In the genomic region with DNA sequence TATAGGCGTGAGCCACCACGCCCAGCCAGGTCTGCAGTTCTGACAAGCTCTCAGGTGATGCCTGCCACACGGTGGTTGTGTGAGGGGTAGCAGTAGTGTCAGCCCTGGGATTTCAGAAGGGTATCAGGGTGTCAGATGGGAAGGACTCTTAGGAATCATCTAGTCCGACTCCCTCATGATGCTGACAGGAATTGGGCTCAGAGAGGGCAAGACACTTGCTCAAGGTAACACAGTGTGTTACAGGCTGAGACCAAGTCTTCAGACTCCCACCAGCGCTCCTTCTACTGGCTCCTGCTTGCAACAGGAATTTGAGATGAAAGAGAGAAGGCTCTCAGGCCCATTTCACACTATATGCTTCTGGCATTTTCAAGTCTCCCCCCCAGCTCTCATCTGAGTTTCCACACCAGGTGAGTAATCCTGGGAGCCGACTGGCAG, we compare ENCODE assay signal across 13 cellular contexts. TPM values are rescaled to one million over a fixed set of nuclear protein-coding genes. Genes with fewer than 3 reads are reported as not detected.
DNase-seq lines count a peak whose midpoint lies in the region; ATAC-seq and TF ChIP-seq lines count a peak whose summit lies in the region.
"Had no signal": no experiment of that assay in that cellular context is flagged by ENCODE, and none has a peak within 500 bp of the region (broad histone marks: within the 10 kb centered on the region; RNA-seq: fewer than 3 reads in every experiment).

No MANE protein-coding gene starts in this region.

- peak; percentile 72 for TF ChIP-seq RAD21 in HCT116 (IDR thresholded peaks at IDR 0.05; ENCODE audit: low read depth)

- H3K9me2 ChIP-seq in HCT116 (ENCODE audit: insufficient read depth), result no peaks in the 10 kb centered on the region

- CTCF ChIA-PET in HCT116 (lab: Charles Lee) (interaction anchor here (0.5 to 1.5 kb wide), 3 partner anchors 26 to 193 kb away, joined by 3 to 4 read pairs (median 4); no protein-coding TSS in a partner anchor), RWPE1 (lab: Yijun Ruan, JAX) (interaction anchor here (0.7 to 0.9 kb wide), 2 partner anchors 25 to 512 kb away, joined by 4 to 5 read pairs; no protein-coding TSS in a partner anchor)

- peak; percentile 85 for ATAC-seq in HCT116
- no peak for ATAC-seq in left colon
- ATAC-seq in stimulated activated naive B cell treated with anti-CD40 and anti-IgM and Interleukin-4, amounts not matched to agents 10 μg/mL and 1 μg/mL and 100 μg/mL, for 72 hours (replicated peaks), result no peak
- no peak for ATAC-seq in GM18511 (IDR thresholded peaks at IDR 0.05; ENCODE audit: unreplicated experiment)

- H3K9me3 Mint-ChIP-seq in stimulated activated naive B cell treated with anti-CD40 and anti-IgM and Interleukin-4, amounts not matched to agents 10 μg/mL and 1 μg/mL and 100 μg/mL, for 72 hours, result no peaks in the 10 kb centered on the region
- H3K9me3 Mint-ChIP-seq: naive thymus-derived CD8-positive, alpha-beta T cell had no signal

- H3K4me3 ChIP-seq in HCT116 (replicated peaks in 1 of 2; ENCODE audit: low read depth in 1 of 2, low read length in 2 of 2) (no peak overlapping the region), HAP-1 (no peak overlapping the region)

- H3K9ac ChIP-seq in HCT116 (ENCODE audit: low read length), result no peak overlapping the region

- H3K27ac ChIP-seq in HCT116 (ENCODE audit: low read depth, low read length) (no peak overlapping the region), RWPE1 (no peak overlapping the region)

- no peak overlapping the region for H3K27ac Mint-ChIP-seq in stimulated activated naive B cell treated with anti-CD40 and anti-IgM and Interleukin-4, amounts not matched to agents 10 μg/mL and 1 μg/mL and 100 μg/mL, for 72 hours

- intact Hi-C loops in HCT116 (cut with micrococcal nuclease), result loop anchor here (1.0 to 10.0 kb wide), 2 partner anchors 234 to 324 kb away; partner anchors contain the start of gene E2F2
- intact Hi-C loops in left colon (cut with DNase I, micrococcal nuclease), result no loop called here

- H3K9me3 ChIP-seq in HCT116 (ENCODE audit: control insufficient read depth in 1 of 2, insufficient read depth in 1 of 2, low read depth in 1 of 2, low read length in 2 of 2) (no peaks in the 10 kb centered on the region), HAP-1 (no peaks in the 10 kb centered on the region)

- no TSS peak for BruUV-seq in HCT116 (replicated peaks; lab: Mats Ljungman, UMichigan)

- peaks cover 49 to 54% of the 10 kb centered on the region in 2 donors for H3K27me3 Mint-ChIP-seq in stimulated activated naive B cell treated with anti-CD40 and anti-IgM and Interleukin-4, amounts not matched to agents 10 μg/mL and 1 μg/mL and 100 μg/mL, for 72 hours

- H3K79me2 ChIP-seq in HCT116 (ENCODE audit: insufficient read depth, low read length), result no peaks in the 10 kb centered on the region

- no peak for TF ChIP-seq POLR2A in HCT116 (IDR thresholded peaks at IDR 0.05; ENCODE audit: borderline replicate concordance, extremely low read depth, insufficient read depth, insufficient read length)

- DNase-seq in EH (ENCODE audit: low read depth) (peak; percentile 15), HCT116 (ENCODE audit: low read depth, low spot score) (peak; percentile 42), RWPE1 (ENCODE audit: low spot score) (peak; percentile 34), iPS DF 19.7 (ENCODE audit: low read depth, low spot score) (peak; percentile 57), left colon (no peak), HAP-1 (ENCODE audit: low spot score in 2 of 2) (no peak)
- no peak for DNase-seq in stimulated activated naive B cell treated with anti-CD40 and anti-IgM and Interleukin-4, amounts not matched to agents 10 μg/mL and 1 μg/mL and 100 μg/mL, for 72 hours
- DNase-seq: amygdala; COR-L47; naive thymus-derived CD8-positive, alpha-beta T cell; NCI-H510A treated with DMSO at 0.1 percent for 48 hours had no signal

- RAD21 ChIA-PET in HCT116 (lab: Charles Lee; ENCODE audit: low non-redundant PET in 1 of 2, low total read pairs in 2 of 2, uncharacterized antibody in 2 of 2, unreplicated experiment in 2 of 2), result interaction anchor here in 1 of 2 experiments (0.5 to 1.0 kb wide), 2 partner anchors 229 to 234 kb away, joined by 3 to 4 read pairs; no protein-coding TSS in a partner anchor

- in situ Hi-C loops in HAP-1 (cut with MboI; ENCODE audit: low sequenced_read_pairs), result no loop called here

- no peaks in the 10 kb centered on the region for H4K20me1 ChIP-seq in HCT116 (ENCODE audit: insufficient read depth)

- no peaks in the 10 kb centered on the region for H3K36me3 Mint-ChIP-seq in stimulated activated naive B cell treated with anti-CD40 and anti-IgM and Interleukin-4, amounts not matched to agents 10 μg/mL and 1 μg/mL and 100 μg/mL, for 72 hours

- TF ChIP-seq CTCF in HCT116 (IDR thresholded peaks at IDR 0.05 in 2 of 3, conservative IDR thresholded peaks at IDR 0.05 in 1 of 3; ENCODE audit: borderline replicate concordance in 1 of 3, insufficient read depth in 1 of 3, low read depth in 2 of 3, low read length in 2 of 3), result peak; percentile 39 to 59 (median 53); a peak in 5 of 6 replicates
- no peak for TF ChIP-seq CTCF in RWPE1 (conservative IDR thresholded peaks at IDR 0.05; ENCODE audit: low read depth)

- no peaks in the 10 kb centered on the region for H3K36me3 ChIP-seq in HCT116 (ENCODE audit: control insufficient read depth in 1 of 2, insufficient read depth in 2 of 2, low read length in 2 of 2)
- no peaks in the 10 kb centered on the region for H3K36me3 ChIP-seq in HAP-1 (replicated peaks)

- no peak overlapping the region for H2AFZ ChIP-seq in HCT116 (ENCODE audit: low read depth, low read length, poor library complexity, severe bottlenecking)

- peaks cover 12 to 39% of the 10 kb centered on the region in 2 experiments for H3K4me1 ChIP-seq in HCT116 (ENCODE audit: control insufficient read depth in 1 of 2, insufficient read depth in 2 of 2, low read length in 2 of 2)
- H3K4me1 ChIP-seq in HAP-1, result no peaks in the 10 kb centered on the region

- peak overlapping the region; percentile 20; the same call in 1 of the 2 replicates for H3K4me2 ChIP-seq in HCT116 (ENCODE audit: low read length)

- H3K27me3 ChIP-seq in HCT116 (ENCODE audit: insufficient read depth, low read length) (no peaks in the 10 kb centered on the region), HAP-1 (ENCODE audit: low read depth) (no peaks in the 10 kb centered on the region; the same call in 1 of the 2 replicates)

- no peak overlapping the region for H3K4me3 Mint-ChIP-seq in stimulated activated naive B cell treated with anti-CD40 and anti-IgM and Interleukin-4, amounts not matched to agents 10 μg/mL and 1 μg/mL and 100 μg/mL, for 72 hours
- H3K4me3 Mint-ChIP-seq: naive thymus-derived CD8-positive, alpha-beta T cell had no signal

- POLR2A ChIA-PET in HCT116 (lab: Charles Lee) (interaction anchor here (1.0 kb wide), 1 partner anchor 14 kb away, joined by 5 read pairs; no protein-coding TSS in a partner anchor), RWPE1 (lab: Yijun Ruan, JAX; ENCODE audit: low non-redundant PET) (no interaction called here)

- peaks cover 0 to 2% of the 10 kb centered on the region in 2 donors for H3K4me1 Mint-ChIP-seq in stimulated activated naive B cell treated with anti-CD40 and anti-IgM and Interleukin-4, amounts not matched to agents 10 μg/mL and 1 μg/mL and 100 μg/mL, for 72 hours

TF ChIP-seq in HCT116, 20 proteins besides CTCF, POLR2A, EP300 and RAD21 (continues in another document):
- TF ChIP-seq ZNF274 (IDR thresholded peaks at IDR 0.05; ENCODE audit: low read depth, low read length) (no peak), MAX (IDR thresholded peaks at IDR 0.05) (no peak), YY1 (IDR thresholded peaks at IDR 0.05; ENCODE audit: extremely low read depth, insufficient replicate concordance, low read depth, low read length) (no peak), JUND (IDR thresholded peaks at IDR 0.05) (no peak), SIN3A (IDR thresholded peaks at IDR 0.05; ENCODE audit: low read depth) (no peak), CEBPB (IDR thresholded peaks at IDR 0.05; ENCODE audit: low read depth) (no peak), POLR2AphosphoS5 (IDR thresholded peaks at IDR 0.05; ENCODE audit: low read depth, low read length) (no peak), EZH2phosphoT487 (IDR thresholded peaks at IDR 0.05; ENCODE audit: borderline replicate concordance) (no peak), SP1 (IDR thresholded peaks at IDR 0.05; ENCODE audit: low read depth) (no peak), TCF7L2 (IDR thresholded peaks at IDR 0.05; ENCODE audit: borderline replicate concordance, extremely low read depth, insufficient read depth, insufficient read length) (no peak), FOSL1 (IDR thresholded peaks at IDR 0.05; ENCODE audit: low read depth) (no peak), CBX3 (IDR thresholded peaks at IDR 0.05; ENCODE audit: low read depth) (no peak), ZFX (IDR thresholded peaks at IDR 0.05) (no peak), SRF (IDR thresholded peaks at IDR 0.05; ENCODE audit: low read depth) (no peak)
- TF ChIP-seq, protein P1, sequence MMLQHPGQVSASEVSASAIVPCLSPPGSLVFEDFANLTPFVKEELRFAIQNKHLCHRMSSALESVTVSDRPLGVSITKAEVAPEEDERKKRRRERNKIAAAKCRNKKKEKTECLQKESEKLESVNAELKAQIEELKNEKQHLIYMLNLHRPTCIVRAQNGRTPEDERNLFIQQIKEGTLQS (IDR thresholded peaks at IDR 0.05), result no peak
- TF ChIP-seq, protein P2, sequence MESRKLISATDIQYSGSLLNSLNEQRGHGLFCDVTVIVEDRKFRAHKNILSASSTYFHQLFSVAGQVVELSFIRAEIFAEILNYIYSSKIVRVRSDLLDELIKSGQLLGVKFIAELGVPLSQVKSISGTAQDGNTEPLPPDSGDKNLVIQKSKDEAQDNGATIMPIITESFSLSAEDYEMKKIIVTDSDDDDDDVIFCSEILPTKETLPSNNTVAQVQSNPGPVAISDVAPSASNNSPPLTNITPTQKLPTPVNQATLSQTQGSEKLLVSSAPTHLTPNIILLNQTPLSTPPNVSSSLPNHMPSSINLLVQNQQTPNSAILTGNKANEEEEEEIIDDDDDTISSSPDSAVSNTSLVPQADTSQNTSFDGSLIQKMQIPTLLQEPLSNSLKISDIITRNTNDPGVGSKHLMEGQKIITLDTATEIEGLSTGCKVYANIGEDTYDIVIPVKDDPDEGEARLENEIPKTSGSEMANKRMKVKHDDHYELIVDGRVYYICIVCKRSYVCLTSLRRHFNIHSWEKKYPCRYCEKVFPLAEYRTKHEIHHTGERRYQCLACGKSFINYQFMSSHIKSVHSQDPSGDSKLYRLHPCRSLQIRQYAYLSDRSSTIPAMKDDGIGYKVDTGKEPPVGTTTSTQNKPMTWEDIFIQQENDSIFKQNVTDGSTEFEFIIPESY (IDR thresholded peaks at IDR 0.05; ENCODE audit: extremely low read depth, insufficient replicate concordance, low read length), result no peak

RNA-seq across cellular contexts. Expression of gene HTR1D, which starts 6.9 kb away (rescaled TPM):
- total RNA-seq in HCT116 (2021; ENCODE audit: unreplicated experiment) (3.5 TPM), left colon (1 to 10 TPM in 1 of 2 donors, under 1 TPM in 1; 0.46 to 1.1 TPM)
- polyA plus RNA-seq in HCT116 (2012), result 2.9 and 3.4 TPM in 2 replicates
- total RNA-seq: naive thymus-derived CD8-positive, alpha-beta T cell; T-helper 1 cell treated with Interleukin-12 subunit alpha and Interleukin-12 subunit beta and Interleukin-4 antibody, amounts not matched to agents 30 ng/mL and 1 ng/mL, for 36 hours had no signal
- polyA plus RNA-seq: naive thymus-derived CD8-positive, alpha-beta T cell had no signal

RNA-seq across cellular contexts. Expression of gene LUZP1, which starts 41.7 kb away (rescaled TPM):
- total RNA-seq in HCT116 (2021; ENCODE audit: unreplicated experiment), result 22.4 TPM
- polyA plus RNA-seq in HCT116 (2012), result 9.2 and 10.2 TPM in 2 replicates
- 10 to 100 TPM; 43.7 to 57.8 TPM for total RNA-seq in left colon

Comparison
In these comparisons a context has a peak if more than half of its experiments do, and no peak if none do; other contexts are left out.
1. DNase-seq: peak in EH (single experiment), HCT116 (single experiment), RWPE1 (single experiment) and iPS DF 19.7 (single experiment); none in left colon (0 of 2), HAP-1 (0 of 2) and stimulated activated naive B cell treated with anti-CD40 and anti-IgM and Interleukin-4, amounts not matched to agents 10 μg/mL and 1 μg/mL and 100 μg/mL, for 72 hours (single experiment).